4 cellular contexts compared by ENCODE assay signal in the genomic region with DNA sequence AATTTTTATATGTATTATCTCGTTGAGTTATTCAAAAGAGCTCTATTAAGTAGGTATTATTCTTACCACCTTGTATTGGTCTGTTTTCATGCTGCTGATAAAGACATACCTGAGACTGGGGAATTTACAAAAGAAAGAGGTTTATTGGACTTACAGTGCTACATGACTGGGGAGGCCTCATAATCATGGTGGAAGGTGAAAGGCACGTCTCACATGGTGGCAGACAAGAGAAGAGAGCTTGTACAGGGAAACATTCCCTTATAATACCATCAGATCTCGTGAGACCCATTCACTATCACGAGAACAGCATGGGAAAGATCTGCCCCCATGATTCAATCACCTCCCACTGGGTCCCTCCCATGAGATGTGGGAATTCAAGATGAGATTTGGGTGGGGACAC. TPM values are rescaled to one million over a fixed set of nuclear protein-coding genes. Genes with fewer than 3 reads are reported as not detected.
"Had no signal": no experiment of that assay in that cellular context is flagged by ENCODE, and none has a peak within 500 bp of the region (broad histone marks: within the 10 kb centered on the region; RNA-seq: fewer than 3 reads in every experiment).

No MANE protein-coding gene starts in this region.

RNA-seq across cellular contexts. Expression of a gene that starts 44.3 kb away (rescaled TPM):
- total RNA-seq: HepG2, HT-29, HT1080, IMR-90 had no signal
- polyA plus RNA-seq: HepG2, IMR-90 had no signal
